ENCODE assay signal across 1 cellular context in genomic region chr7:23474098-23474828, GRCh38.
TF ChIP-seq lines count a peak whose summit lies in the region.

No MANE protein-coding gene starts in this region.

TF ChIP-seq in SK-N-SH treated with all-trans-retinoic acid at 6 μM for 48 hours, 23 proteins besides CTCF, POLR2A, EP300 and RAD21 (continued from another document):
- TF ChIP-seq TCF4 (CRISPR knock-in tag; IDR thresholded peaks at IDR 0.05; ENCODE audit: borderline replicate concordance) (peak; percentile 28; the same call in 1 of the 2 replicates), POU6F1 (CRISPR knock-in tag; IDR thresholded peaks at IDR 0.05; ENCODE audit: borderline replicate concordance, low read depth) (no peak), ARNTL (CRISPR knock-in tag; IDR thresholded peaks at IDR 0.05; ENCODE audit: borderline replicate concordance, low read depth) (no peak), RARB (CRISPR knock-in tag; IDR thresholded peaks at IDR 0.05) (no peak)
